In genomic region chr21:15009964-15010363, GRCh38 we compare ENCODE assay signal across 29 cellular contexts. TPM values are rescaled to one million over a fixed set of nuclear protein-coding genes. Genes with fewer than 3 reads are reported as not detected.
A peak's percentile ranks its signal among the peaks of the same experiment; 100 is the strongest.
DNase-seq lines count a peak whose midpoint lies in the region; ATAC-seq and TF ChIP-seq lines count a peak whose summit lies in the region.
"Had no signal": no experiment of that assay in that cellular context is flagged by ENCODE, and none has a peak within 500 bp of the region (broad histone marks: within the 10 kb centered on the region; RNA-seq: fewer than 3 reads in every experiment).

No MANE protein-coding gene starts in this region.

- DNase-seq in AG04450 (ENCODE audit: low read depth, low spot score): peak; percentile 69
- DNase-seq in HS-5 (ENCODE audit: low read depth): peak; percentile 79
- DNase-seq in cardiac fibroblast (ENCODE audit: low read depth in 2 of 2): peak; percentile 62 to 79
- DNase-seq in naive thymus-derived CD8-positive, alpha-beta T cell: no peak
- no peak for DNase-seq in right atrium auricular region (ENCODE audit: low spot score)
- no peak for DNase-seq in DMS 273 treated with DMSO at 0.1 percent for 48 hours (lab: John Stamatoyannopoulos, UW)
- no peak for DNase-seq in RWPE1 (ENCODE audit: low spot score)
- no peak for DNase-seq in Right ventricle myocardium superior
- DNase-seq: activated CD4-positive, alpha-beta T cell treated with anti-CD3 and anti-CD28 coated beads for 48 hours; activated CD8-positive, alpha-beta memory T cell treated with anti-CD3 and anti-CD28 coated beads, Interleukin-2, amount 10 ng/mL, durations not matched to agents 7 days and 5 days; activated naive CD8-positive, alpha-beta T cell treated with anti-CD3 and anti-CD28 coated beads, Interleukin-2, amount 50 U/mL, for 24 hours; CD4-positive, alpha-beta memory T cell; central memory CD4-positive, alpha-beta T cell; DMS79 treated with DMSO at 0.1 percent for 48 hours; GOT3; heart left ventricle; lower lobe of right lung; NCI-H1417; NCI-H2107; NCI-H69; pancreas; SHP77 treated with DMSO at 0.1 percent for 48 hours; sigmoid colon; stimulated activated CD4-positive, alpha-beta T cell treated with anti-CD3 and anti-CD28 coated beads, Interleukin-2, amount 100 ng/mL, for 24 hours; T-cell; upper lobe of left lung had no signal

- TF ChIP-seq CTCF in AG04450 (IDR thresholded peaks at IDR 0.05; ENCODE audit: low read depth, low read length) (no peak), cardiac fibroblast (IDR thresholded peaks at IDR 0.05; ENCODE audit: low read depth, low read length) (no peak), right atrium auricular region (IDR thresholded peaks at IDR 0.05) (no peak), RWPE1 (conservative IDR thresholded peaks at IDR 0.05; ENCODE audit: low read depth) (no peak)

- H3K4me1 Mint-ChIP-seq in naive thymus-derived CD8-positive, alpha-beta T cell: peaks cover 21 to 33% (median 28%) of the 10 kb centered on the region in 4 donors

- peaks cover 0 to 8% (median 0%) of the 10 kb centered on the region in 9 donors for H3K9me3 Mint-ChIP-seq in naive thymus-derived CD8-positive, alpha-beta T cell
- H3K9me3 Mint-ChIP-seq: activated naive CD8-positive, alpha-beta T cell treated with anti-CD3 and anti-CD28 coated beads, Interleukin-2, amount 50 U/mL, for 24 hours; activated T-helper 2 cell treated with anti-CD3 and anti-CD28 coated beads, Interferon-gamma antibody, Interleukin-2, Interleukin-4, amounts not matched to agents 10 μg/mL and 5 μg/mL and 100 μg/mL, durations not matched to agents 14 hours and 24 hours and 36 hours; T-cell had no signal

- POLR2A ChIA-PET in AG04450 (lab: Yijun Ruan, JAX) (interaction anchor here (0.7 to 1.3 kb wide), 4 partner anchors 9 to 55 kb away, joined by 3 to 14 read pairs (median 5); partner anchors contain the start of gene NRIP1), RWPE1 (lab: Yijun Ruan, JAX; ENCODE audit: low non-redundant PET) (no interaction called here)
- POLR2A ChIA-PET in naive thymus-derived CD8-positive, alpha-beta T cell (lab: Charles Lee): interaction anchor here (1.6 kb wide), 1 partner anchor 55 kb away, joined by 3 read pairs; no protein-coding TSS in a partner anchor

- peak overlapping the region in 7 of 10 donors; percentile 0 to 97 (median 66) for H3K27ac Mint-ChIP-seq in naive thymus-derived CD8-positive, alpha-beta T cell
- H3K27ac Mint-ChIP-seq: activated CD8-positive, alpha-beta memory T cell treated with anti-CD3 and anti-CD28 coated beads, Interleukin-2, amount 10 ng/mL, durations not matched to agents 7 days and 5 days; activated naive CD8-positive, alpha-beta T cell treated with anti-CD3 and anti-CD28 coated beads, Interleukin-2, amount 50 U/mL, for 24 hours; activated T-helper 2 cell treated with anti-CD3 and anti-CD28 coated beads, Interferon-gamma antibody, Interleukin-2, Interleukin-4, amounts not matched to agents 10 μg/mL and 5 μg/mL and 100 μg/mL, durations not matched to agents 14 hours and 24 hours and 36 hours; stimulated activated naive CD8-positive, alpha-beta T cell treated with anti-CD3 and anti-CD28 coated beads, Interleukin-15, Interleukin-2, amounts not matched to agents 100 ng/mL and 50 ng/mL, for 24 hours had no signal

- H3K9me3 ChIP-seq in AG04450 (ENCODE audit: control insufficient read depth, insufficient read depth, low read length) (peaks cover 3% of the 10 kb centered on the region; the same call in 1 of the 2 replicates), right atrium auricular region (no peaks in the 10 kb centered on the region)
- H3K9me3 ChIP-seq: A549, heart left ventricle, lower lobe of right lung, pancreas, sigmoid colon, upper lobe of left lung had no signal

- CTCF ChIA-PET in AG04450 (lab: Charles Lee) (interaction anchor here (3.2 kb wide), 1 partner anchor 146 kb away, joined by 13 read pairs; no protein-coding TSS in a partner anchor), RWPE1 (lab: Yijun Ruan, JAX) (interaction anchor here (0.6 kb wide), 2 partner anchors 126 to 468 kb away, joined by 3 read pairs; no protein-coding TSS in a partner anchor)

- no peaks in the 10 kb centered on the region for H3K27me3 Mint-ChIP-seq in naive thymus-derived CD8-positive, alpha-beta T cell
- H3K27me3 Mint-ChIP-seq: activated CD8-positive, alpha-beta memory T cell treated with anti-CD3 and anti-CD28 coated beads, Interleukin-2, amount 10 ng/mL, durations not matched to agents 7 days and 5 days; activated naive CD8-positive, alpha-beta T cell treated with anti-CD3 and anti-CD28 coated beads, Interleukin-2, amount 50 U/mL, for 24 hours; CD4-positive, alpha-beta memory T cell; stimulated activated naive CD8-positive, alpha-beta T cell treated with anti-CD3 and anti-CD28 coated beads, Interleukin-15, Interleukin-2, amounts not matched to agents 100 ng/mL and 50 ng/mL, for 24 hours; T-cell had no signal

- intact Hi-C loops in Right ventricle myocardium superior (cut with DNase I): loop anchor here (10.0 kb wide), 1 partner anchor 55 kb away; the partner anchor contains the start of gene NRIP1

- H3K4me3 ChIP-seq in AG04450 (ENCODE audit: low read depth, low read length): no peak overlapping the region
- no peak overlapping the region for H3K4me3 ChIP-seq in cardiac fibroblast (replicated peaks in 1 of 2; ENCODE audit: low read depth in 2 of 2, low read length in 2 of 2)
- no peak overlapping the region for H3K4me3 ChIP-seq in right atrium auricular region
- H3K4me3 ChIP-seq: A549, heart left ventricle, lower lobe of right lung, pancreas, sigmoid colon, upper lobe of left lung had no signal

- H3K27me3 ChIP-seq in AG04450 (ENCODE audit: control insufficient read depth, insufficient read depth, low read length) (no peaks in the 10 kb centered on the region), right atrium auricular region (no peaks in the 10 kb centered on the region)
- H3K27me3 ChIP-seq: heart left ventricle, pancreas, sigmoid colon, upper lobe of left lung had no signal

- H3K4me3 Mint-ChIP-seq in naive thymus-derived CD8-positive, alpha-beta T cell: no peak overlapping the region
- H3K4me3 Mint-ChIP-seq: activated CD8-positive, alpha-beta memory T cell treated with anti-CD3 and anti-CD28 coated beads, Interleukin-2, amount 10 ng/mL, durations not matched to agents 7 days and 5 days; activated naive CD8-positive, alpha-beta T cell treated with anti-CD3 and anti-CD28 coated beads, Interleukin-2, amount 50 U/mL, for 24 hours; CD4-positive, alpha-beta memory T cell; stimulated activated naive CD8-positive, alpha-beta T cell treated with anti-CD3 and anti-CD28 coated beads, Interleukin-15, Interleukin-2, amounts not matched to agents 100 ng/mL and 50 ng/mL, for 24 hours; T-cell had no signal

- H3K36me3 ChIP-seq in right atrium auricular region: no peaks in the 10 kb centered on the region
- H3K36me3 ChIP-seq: lower lobe of right lung, pancreas, sigmoid colon, upper lobe of left lung had no signal

- H3K36me3 Mint-ChIP-seq in naive thymus-derived CD8-positive, alpha-beta T cell: peaks cover 7 to 27% (median 21%) of the 10 kb centered on the region in 3 donors

- H3K4me1 ChIP-seq in right atrium auricular region: peaks cover 0 to 23% of the 10 kb centered on the region in 2 donors

- ATAC-seq in naive thymus-derived CD8-positive, alpha-beta T cell: no peak
- ATAC-seq in Right ventricle myocardium superior (ENCODE audit: poor library complexity): no peak
- ATAC-seq: A549; activated CD8-positive, alpha-beta memory T cell treated with anti-CD3 and anti-CD28 coated beads, Interleukin-2, amount 10 ng/mL, durations not matched to agents 7 days and 5 days; activated naive CD8-positive, alpha-beta T cell treated with anti-CD3 and anti-CD28 coated beads, Interleukin-2, amount 50 U/mL, for 24 hours; heart left ventricle; lower lobe of right lung; pancreas; T-cell had no signal

- H3K27ac ChIP-seq in AG04450 (ENCODE audit: low read depth, low read length) (no peak overlapping the region), right atrium auricular region (no peak overlapping the region), RWPE1 (no peak overlapping the region)
- H3K27ac ChIP-seq: A549, heart left ventricle, lower lobe of right lung, pancreas, sigmoid colon, upper lobe of left lung had no signal

RNA-seq across cellular contexts. Expression of gene NRIP1, which starts 54.8 kb away (rescaled TPM):
- 18.7 and 22.6 TPM in 2 replicates for polyA plus RNA-seq in AG04450 (2011; rRNA removed)
- polyA minus RNA-seq in AG04450 (2011; rRNA and poly(A)+ RNA removed): 32.6 and 63.7 TPM in 2 replicates
- total RNA-seq in naive thymus-derived CD8-positive, alpha-beta T cell: 10 to 100 TPM; 45.9 to 51.3 TPM
- polyA plus RNA-seq in naive thymus-derived CD8-positive, alpha-beta T cell: 10 to 100 TPM; 26.6 to 38.8 (median 34.1) TPM
- total RNA-seq in right atrium auricular region (10 to 100 TPM; 15.5 to 16.0 TPM), Right ventricle myocardium superior (15.4 TPM)

Comparison
In these comparisons a context has a peak if more than half of its experiments do, and no peak if none do; other contexts are left out.
1. DNase-seq: peak in AG04450 (single experiment), HS-5 (single experiment) and cardiac fibroblast (2 of 2); none in naive thymus-derived CD8-positive, alpha-beta T cell (0 of 10), right atrium auricular region (single experiment), DMS 273 treated with DMSO at 0.1 percent for 48 hours (single experiment), RWPE1 (single experiment) and Right ventricle myocardium superior (single experiment).